10 cellular contexts compared by ENCODE assay signal in genomic region chr3:10228248-10228950, GRCh38. TPM values are rescaled to one million over a fixed set of nuclear protein-coding genes. Genes with fewer than 3 reads are reported as not detected.
DNase-seq lines count a peak whose midpoint lies in the region; ATAC-seq lines count a peak whose summit lies in the region.
"Had no signal": no experiment of that assay in that cellular context is flagged by ENCODE, and none has a peak within 500 bp of the region (broad histone marks: within the 10 kb centered on the region; RNA-seq: fewer than 3 reads in every experiment).

No MANE protein-coding gene starts in this region.

- peak overlapping the region; percentile 29 for H3K27ac ChIP-seq in CD4-positive, CD25-positive, alpha-beta regulatory T cell (ENCODE audit: insufficient read depth, low read length, poor library complexity, severe bottlenecking)
- H3K27ac ChIP-seq: colonic mucosa, prostate gland had no signal

- H3K4me1 Mint-ChIP-seq in CD4-positive, CD25-positive, alpha-beta regulatory T cell = peaks cover 7 to 39% (median 25%) of the 10 kb centered on the region in 4 donors
- peaks cover 49% of the 10 kb centered on the region for H3K4me1 Mint-ChIP-seq in activated T-cell treated with anti-CD3 and anti-CD28 coated beads, Interleukin-2, amount 50 U/mL, for 4 hours (ENCODE audit: low read depth)

- H3K4me1 ChIP-seq in CD4-positive, CD25-positive, alpha-beta regulatory T cell (ENCODE audit: control insufficient read depth, insufficient read depth, low read length, poor library complexity, severe bottlenecking) = peaks cover 31% of the 10 kb centered on the region
- H3K4me1 ChIP-seq: colonic mucosa, prostate gland had no signal

- no peaks in the 10 kb centered on the region for H3K36me3 ChIP-seq in CD4-positive, CD25-positive, alpha-beta regulatory T cell (ENCODE audit: control insufficient read depth, insufficient read depth, low read length)
- H3K36me3 ChIP-seq: colonic mucosa, prostate gland had no signal

- in situ Hi-C loops in KBM-7 (cut with MboI; ENCODE audit: low pct_unique_long_range_greater_than_20kb, low sequenced_read_pairs) = no loop called here

- no peak overlapping the region for H3K4me3 ChIP-seq in CD4-positive, CD25-positive, alpha-beta regulatory T cell (ENCODE audit: low read depth, low read length)
- H3K4me3 ChIP-seq: colonic mucosa, prostate gland had no signal

- peaks cover 2% of the 10 kb centered on the region for H3K27me3 Mint-ChIP-seq in CD4-positive, CD25-positive, alpha-beta regulatory T cell
- H3K27me3 Mint-ChIP-seq in activated T-cell treated with anti-CD3 and anti-CD28 coated beads, Interleukin-2, amount 50 U/mL, for 4 hours (ENCODE audit: low read depth) = no peaks in the 10 kb centered on the region

- H3K4me3 Mint-ChIP-seq in CD4-positive, CD25-positive, alpha-beta regulatory T cell = peak overlapping the region in 2 of 4 donors; percentile 10 to 32
- H3K4me3 Mint-ChIP-seq in activated T-cell treated with anti-CD3 and anti-CD28 coated beads, Interleukin-2, amount 50 U/mL, for 4 hours = peak overlapping the region; percentile 21

- ATAC-seq in CD4-positive, CD25-positive, alpha-beta regulatory T cell (ENCODE audit: low read depth in 2 of 2) = no peak
- peak; percentile 71 to 83 for ATAC-seq in activated T-cell treated with anti-CD3 and anti-CD28 coated beads, Interleukin-2, amount 50 U/mL, for 4 hours
- no peak for ATAC-seq in HG03571 (IDR thresholded peaks at IDR 0.05; ENCODE audit: unreplicated experiment)

- no peaks in the 10 kb centered on the region for H3K27me3 ChIP-seq in CD4-positive, CD25-positive, alpha-beta regulatory T cell (ENCODE audit: control insufficient read depth, insufficient read depth, low read length)
- H3K27me3 ChIP-seq: colonic mucosa had no signal

- peaks cover 15% of the 10 kb centered on the region for H3K36me3 Mint-ChIP-seq in CD4-positive, CD25-positive, alpha-beta regulatory T cell
- H3K36me3 Mint-ChIP-seq in activated T-cell treated with anti-CD3 and anti-CD28 coated beads, Interleukin-2, amount 50 U/mL, for 4 hours (ENCODE audit: insufficient read depth) = peaks cover 10% of the 10 kb centered on the region

- peak in 1 of 3 donors; percentile 38 for DNase-seq in CD4-positive, CD25-positive, alpha-beta regulatory T cell
- DNase-seq in KBM-7 = peak; percentile 90
- DNase-seq in activated T-cell treated with anti-CD3 and anti-CD28 coated beads, Interleukin-2, amount 50 U/mL, for 4 hours = no peak
- DNase-seq in medulla oblongata (ENCODE audit: extremely low spot score) = peak; percentile 22
- DNase-seq in anterior cingulate cortex (lab: John Stamatoyannopoulos, UW) = no peak
- DNase-seq in HT-29 (ENCODE audit: low spot score) = no peak
- no peak for DNase-seq in germinal center (ENCODE audit: low spot score)
- DNase-seq: colonic mucosa had no signal

- H3K9me3 Mint-ChIP-seq in CD4-positive, CD25-positive, alpha-beta regulatory T cell = no peaks in the 10 kb centered on the region
- no peaks in the 10 kb centered on the region for H3K9me3 Mint-ChIP-seq in activated T-cell treated with anti-CD3 and anti-CD28 coated beads, Interleukin-2, amount 50 U/mL, for 4 hours

- no peaks in the 10 kb centered on the region for H3K9me3 ChIP-seq in CD4-positive, CD25-positive, alpha-beta regulatory T cell (ENCODE audit: control insufficient read depth in 2 of 2, low read length in 2 of 2)
- H3K9me3 ChIP-seq: colonic mucosa, prostate gland had no signal

- peak overlapping the region in 2 of 3 donors; percentile 56 for H3K27ac Mint-ChIP-seq in CD4-positive, CD25-positive, alpha-beta regulatory T cell

RNA-seq across cellular contexts. Expression of gene TATDN2, which starts 19.9 kb away (rescaled TPM):
- total RNA-seq in CD4-positive, CD25-positive, alpha-beta regulatory T cell = 86.5 TPM
- polyA plus RNA-seq in CD4-positive, CD25-positive, alpha-beta regulatory T cell = 10 to 100 TPM; 10.2 to 17.4 (median 12.6) TPM
- 10 to 100 TPM; 66.5 to 70.2 (median 66.5) TPM for total RNA-seq in activated T-cell treated with anti-CD3 and anti-CD28 coated beads, Interleukin-2, amount 50 U/mL, for 4 hours
- total RNA-seq in HT-29 (2014; rRNA removed; shearing (Covaris generic)) = 6.7 and 6.8 TPM in 2 replicates

Comparison
In these comparisons a context has a peak if more than half of its experiments do, and no peak if none do; other contexts are left out.
1. ATAC-seq: peak in activated T-cell treated with anti-CD3 and anti-CD28 coated beads, Interleukin-2, amount 50 U/mL, for 4 hours (2 of 2); none in CD4-positive, CD25-positive, alpha-beta regulatory T cell (0 of 2) and HG03571 (single experiment).
2. DNase-seq: peak in KBM-7 (single experiment) and medulla oblongata (single experiment); none in activated T-cell treated with anti-CD3 and anti-CD28 coated beads, Interleukin-2, amount 50 U/mL, for 4 hours (single experiment), anterior cingulate cortex (0 of 58), HT-29 (single experiment) and germinal center (single experiment).